Comparison of ENCODE assay signal across 29 cellular contexts in the genomic region with DNA sequence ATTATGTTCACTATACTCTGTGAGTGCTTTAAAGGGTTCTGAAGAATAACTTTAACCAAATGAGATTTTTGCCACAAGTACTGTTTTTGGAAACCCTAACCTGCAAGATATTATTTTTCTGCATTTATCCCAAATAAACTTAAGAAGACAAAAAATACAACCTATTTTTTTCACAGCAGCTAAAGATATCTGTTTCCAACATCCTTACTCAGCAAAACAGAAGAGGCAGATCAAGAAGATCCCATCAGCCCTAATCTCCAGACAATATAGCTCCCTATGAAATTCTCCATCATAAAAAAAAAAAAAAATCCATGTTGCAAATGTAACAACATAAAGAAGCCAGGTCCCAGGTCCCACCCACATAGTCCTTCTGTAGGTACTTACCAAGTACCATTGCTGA. TPM values are rescaled to one million over a fixed set of nuclear protein-coding genes. Genes with fewer than 3 reads are reported as not detected.
"Had no signal": no experiment of that assay in that cellular context is flagged by ENCODE, and none has a peak within 500 bp of the region (broad histone marks: within the 10 kb centered on the region; RNA-seq: fewer than 3 reads in every experiment).

No MANE protein-coding gene starts in this region.

- H3K4me1 ChIP-seq: esophagus squamous epithelium, gastrocnemius medialis, heart right ventricle, left lung, lower lobe of right lung had no signal

- H3K9me3 ChIP-seq: esophagus squamous epithelium, gastrocnemius medialis, heart right ventricle, left lung, lower lobe of right lung, mucosa of descending colon had no signal

- H3K4me3 ChIP-seq: coronary artery, dorsolateral prefrontal cortex, esophagus squamous epithelium, gastrocnemius medialis, heart right ventricle, left lung, lower lobe of right lung, mucosa of descending colon had no signal

- ATAC-seq: esophagus mucosa, gastrocnemius medialis, heart right ventricle, left cardiac atrium, left lung, left ventricle myocardium superior, lower lobe of right lung, mucosa of descending colon had no signal

- H3K27ac ChIP-seq: coronary artery, dorsolateral prefrontal cortex, epithelial cell of prostate, esophagus squamous epithelium, gastrocnemius medialis, heart right ventricle, left lung, lower lobe of right lung had no signal

- H3K27me3 ChIP-seq: dorsolateral prefrontal cortex, gastrocnemius medialis had no signal

- DNase-seq: dermis blood vessel endothelial cell; dorsolateral prefrontal cortex; effector CD4-positive, alpha-beta T cell; effector memory CD4-positive, alpha-beta T cell; endodermal cell; erythroblast; esophagus squamous epithelium; foreskin fibroblast; foreskin melanocyte; gastrocnemius medialis; glutamatergic neuron; head of caudate nucleus; heart right ventricle; hippocampal formation; left cardiac atrium; left lung; left ventricle myocardium superior; lower lobe of right lung; mesenchymal stem cell; mucosa of descending colon; naive B cell had no signal

- FAIRE-seq: colon, endometrium, keratinocyte had no signal

- H3K36me3 ChIP-seq: esophagus squamous epithelium, gastrocnemius medialis, heart right ventricle, left lung, lower lobe of right lung had no signal

RNA-seq across cellular contexts. Expression of gene PCSK1, which starts 7.6 kb away (rescaled TPM):
- total RNA-seq: endodermal cell, kidney epithelial cell, mesothelial cell of epicardium had no signal
